ENCODE assay signal across 8 cellular contexts in the genomic region with DNA sequence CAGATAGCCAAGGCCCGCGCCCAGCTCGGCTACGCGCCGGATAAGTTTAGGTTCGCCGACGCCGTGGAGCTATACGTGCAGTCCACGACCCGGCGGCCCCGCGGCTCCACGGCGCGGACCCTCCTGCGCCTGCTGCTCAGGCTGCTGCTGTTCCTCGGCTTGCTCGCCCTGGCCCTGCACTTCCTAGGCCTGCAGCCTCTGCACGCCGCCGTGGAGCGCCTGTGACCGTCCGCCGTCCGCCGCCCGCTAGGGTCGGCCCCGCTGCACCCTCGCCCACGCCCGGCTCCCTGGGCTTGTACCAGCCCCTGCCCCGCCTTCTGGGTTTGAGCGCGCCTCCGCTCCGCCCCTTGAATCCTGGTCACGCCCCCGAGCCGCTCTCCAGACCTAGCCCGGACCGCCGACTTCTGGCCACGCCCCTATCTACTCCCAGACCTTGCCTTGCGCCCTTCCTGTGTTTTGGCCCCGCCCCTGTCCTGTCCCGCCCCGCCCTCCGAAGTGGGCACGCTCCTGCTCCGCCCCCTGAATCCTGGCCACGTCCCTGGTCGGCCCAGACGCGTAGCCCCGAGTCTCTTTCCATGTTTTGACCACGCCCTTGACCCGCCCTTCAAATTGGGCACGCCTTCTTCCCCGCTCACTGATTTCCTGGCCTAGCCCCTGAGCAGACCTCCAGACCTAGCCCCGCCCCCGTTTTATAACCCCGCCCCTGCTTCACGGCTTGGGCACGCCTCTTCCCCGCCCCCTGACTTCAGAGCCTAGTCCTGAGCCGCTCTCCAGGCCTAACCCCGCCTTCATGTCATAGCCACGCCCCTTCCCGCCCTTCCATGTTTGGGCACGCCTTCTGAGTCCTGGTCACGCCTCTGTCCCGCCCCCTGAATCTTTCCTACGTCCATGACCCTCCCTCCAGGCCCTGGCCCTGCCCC. TPM values are rescaled to one million over a fixed set of nuclear protein-coding genes. Genes with fewer than 3 reads are reported as not detected.
DNase-seq lines count a peak whose midpoint lies in the region; ATAC-seq and TF ChIP-seq lines count a peak whose summit lies in the region.

No MANE protein-coding gene starts in this region.

- H3K27me3 ChIP-seq in adrenal gland (no peaks in the 10 kb centered on the region), heart left ventricle (no peaks in the 10 kb centered on the region), upper lobe of right lung (no peaks in the 10 kb centered on the region)

- WGBS in adrenal gland, 4 donors = 1 to 2% (median 1%) methylated on average over 32 to 79 of the region's 79 CpGs
- 0 to 2% (median 1%) methylated on average over 52 to 79 of the region's 79 CpGs for WGBS in heart left ventricle, 4 donors

- TF ChIP-seq POLR2A in adrenal gland (IDR thresholded peaks at IDR 0.05) (peak; percentile 73 to 82), heart left ventricle (IDR thresholded peaks at IDR 0.05) (peak in 1 of 2 donors; percentile 94)

- DNase-seq in GM13976 (ENCODE audit: low spot score) (peak; percentile 96), NCI-H1436 treated with DMSO at 0.1 percent for 48 hours (lab: John Stamatoyannopoulos, UW) (peak; percentile 98), T follicular helper cell (ENCODE audit: low read depth) (peak; percentile 100), adrenal gland (peak; percentile 100), heart left ventricle (peak; percentile 100), posterior vena cava (ENCODE audit: low spot score) (peak; percentile 100), upper lobe of right lung (peak; percentile 100)

- intact Hi-C loops in adrenal gland (cut with DNase I) (no loop called here), heart left ventricle (cut with DNase I) (loop anchor here in 4 of 10 donors (1.0 to 10.0 kb wide), 7 partner anchors 16 to 1026 kb away; partner anchors contain the start of genes CDR2 (in 2 of the 4), EEF2K (in 2 of the 4), POLR3E (in 2 of the 4) and UQCRC2 (in 1 of the 4)), posterior vena cava (cut with DNase I) (no loop called here), upper lobe of right lung (cut with DNase I) (no loop called here)

- H3K27ac ChIP-seq in adrenal gland (peak overlapping the region; percentile 90 to 96 (median 95)), heart left ventricle (peak overlapping the region; percentile 90 to 99 (median 96)), upper lobe of right lung (peak overlapping the region; percentile 95)

- TF ChIP-seq CTCF in GM13976 (IDR thresholded peaks at IDR 0.05; ENCODE audit: borderline replicate concordance, control extremely low read depth, extremely low read depth, insufficient read depth, missing control alignments) (no peak), adrenal gland (IDR thresholded peaks at IDR 0.05) (peak in 1 of 6 experiments; percentile 6), heart left ventricle (IDR thresholded peaks at IDR 0.05) (peak in 1 of 12 donors; percentile 8), upper lobe of right lung (IDR thresholded peaks at IDR 0.05) (no peak)

- H3K4me1 ChIP-seq in adrenal gland (replicated peaks in 1 of 2) (peaks cover 28 to 35% of the 10 kb centered on the region in 2 donors), heart left ventricle (peaks cover 4 to 53% (median 29%) of the 10 kb centered on the region in 12 donors), upper lobe of right lung (peaks cover 36% of the 10 kb centered on the region)

- H3K4me3 ChIP-seq in adrenal gland = peak overlapping the region; percentile 26 to 80 (median 58)
- H3K4me3 ChIP-seq in heart left ventricle = peak overlapping the region; percentile 54 to 94 (median 77)
- peak overlapping the region; percentile 73 for H3K4me3 ChIP-seq in upper lobe of right lung

- H3K36me3 ChIP-seq in adrenal gland (replicated peaks in 1 of 2) (no peaks in the 10 kb centered on the region), heart left ventricle (no peaks in the 10 kb centered on the region), upper lobe of right lung (no peaks in the 10 kb centered on the region)

- in situ Hi-C loops in GM13976 (cut with MboI; ENCODE audit: low sequenced_read_pairs, unreplicated experiment) = loop anchor here (25.0 kb wide), 1 partner anchor 378 kb away; no protein-coding TSS in a partner anchor

- no peaks in the 10 kb centered on the region for H3K9me3 ChIP-seq in adrenal gland (replicated peaks in 1 of 3)
- no peaks in the 10 kb centered on the region for H3K9me3 ChIP-seq in heart left ventricle
- no peaks in the 10 kb centered on the region for H3K9me3 ChIP-seq in upper lobe of right lung

- ATAC-seq in HG02852 (IDR thresholded peaks at IDR 0.05; ENCODE audit: unreplicated experiment) = peak; percentile 65
- ATAC-seq in heart left ventricle = peak; percentile 78 to 87 (median 86)
- ATAC-seq in upper lobe of right lung = peak; percentile 84

RNA-seq across cellular contexts. Expression of gene EEF2K, which starts 15.6 kb away (rescaled TPM):
- total RNA-seq in adrenal gland = 10 to 100 TPM; 10.7 to 28.3 (median 18.5) TPM
- 10 to 100 TPM in 1 of 3 donors, 1 to 10 TPM in 2; 4.9 to 15.0 (median 7.6) TPM for polyA plus RNA-seq in adrenal gland
- total RNA-seq in heart left ventricle = 10 to 100 TPM; 16.4 to 33.6 (median 24.6) TPM
- polyA plus RNA-seq in heart left ventricle = 1 to 10 TPM; 8.3 to 9.6 TPM
- total RNA-seq in posterior vena cava = 10 to 100 TPM; 33.6 to 45.7 TPM
- total RNA-seq in upper lobe of right lung = 34.9 TPM

RNA-seq across cellular contexts. Expression of gene SDR42E2, which starts 28.1 kb away (rescaled TPM):
- total RNA-seq in adrenal gland = not detected
- polyA plus RNA-seq in adrenal gland = under 1 TPM in 2 of 3 donors, not detected in 1; 0.08 to 0.10 TPM
- total RNA-seq in heart left ventricle = not detected
- polyA plus RNA-seq in heart left ventricle = not detected
- not detected for total RNA-seq in posterior vena cava
- 0.14 TPM for total RNA-seq in upper lobe of right lung

Comparison
In these comparisons a context has a peak if more than half of its experiments do, and no peak if none do; other contexts are left out.
1. Peak in every context shown above with its lines: DNase-seq, ATAC-seq, H3K4me3 ChIP-seq and H3K27ac ChIP-seq.